ENCODE assay signal across 26 cellular contexts in the genomic region with DNA sequence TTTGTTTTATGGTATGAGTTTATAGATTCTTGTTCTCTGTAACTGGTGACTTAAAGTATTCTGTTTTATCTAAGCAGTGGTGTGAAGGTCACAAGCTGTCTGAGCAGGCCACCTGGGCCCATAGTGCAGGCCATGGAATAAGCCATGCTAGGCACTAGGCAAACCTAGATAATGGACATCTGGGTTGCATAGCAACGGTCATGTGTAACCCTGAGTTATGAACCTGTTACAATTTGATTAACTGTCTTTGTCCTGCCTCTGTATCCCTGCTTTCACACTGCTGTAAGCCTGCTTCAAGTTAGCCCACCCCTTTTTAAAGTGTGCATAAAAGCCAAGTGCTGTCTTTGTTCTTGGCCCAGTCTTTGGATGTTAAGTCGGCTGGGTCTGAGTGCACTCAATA. TPM values are rescaled to one million over a fixed set of nuclear protein-coding genes. Genes with fewer than 3 reads are reported as not detected.
DNase-seq lines count a peak whose midpoint lies in the region; ATAC-seq and TF ChIP-seq lines count a peak whose summit lies in the region.
"Had no signal": no experiment of that assay in that cellular context is flagged by ENCODE, and none has a peak within 500 bp of the region (broad histone marks: within the 10 kb centered on the region; RNA-seq: fewer than 3 reads in every experiment).

No MANE protein-coding gene starts in this region.

- H3K9me3 ChIP-seq in esophagus muscularis mucosa: no peaks in the 10 kb centered on the region
- H3K9me3 ChIP-seq: suprapubic skin had no signal

- no peak overlapping the region for H3K4me3 ChIP-seq in esophagus muscularis mucosa
- H3K4me3 ChIP-seq: coronary artery, suprapubic skin had no signal

- TF ChIP-seq CTCF in esophagus muscularis mucosa (IDR thresholded peaks at IDR 0.05): no peak

- H3K27ac ChIP-seq in esophagus muscularis mucosa (replicated peaks in 1 of 4): peak overlapping the region in 3 of 4 donors; percentile 71 to 79 (median 77)

- H3K4me1 ChIP-seq in esophagus muscularis mucosa: peaks cover 21 to 57% (median 52%) of the 10 kb centered on the region in 4 donors

- no peak for ATAC-seq in HG02870 (IDR thresholded peaks at IDR 0.05; ENCODE audit: unreplicated experiment)
- ATAC-seq: activated CD8-positive, alpha-beta memory T cell treated with anti-CD3 and anti-CD28 coated beads, Interleukin-2, amount 10 ng/mL, durations not matched to agents 7 days and 5 days; activated T-cell treated with anti-CD3 and anti-CD28 coated beads, Interleukin-2, amount 50 U/mL, for 72 hours; stimulated activated memory B cell treated with anti-CD40 and anti-IgM and Interleukin-4, amounts not matched to agents 10 μg/mL and 1 μg/mL and 100 μg/mL, for 72 hours had no signal

- intact Hi-C loops in esophagus muscularis mucosa (cut with DNase I): no loop called here

- 42% methylated on average over 2 of the region's 2 CpGs for WGBS in esophagus muscularis mucosa

- H3K27me3 ChIP-seq in esophagus muscularis mucosa: no peaks in the 10 kb centered on the region
- H3K27me3 ChIP-seq: suprapubic skin had no signal

- no peak for TF ChIP-seq POLR2A in esophagus muscularis mucosa (IDR thresholded peaks at IDR 0.05; ENCODE audit: low read depth)

- DNase-seq in DMS79 (lab: John Stamatoyannopoulos, UW) (peak; percentile 0), NCI-H1417 treated with DMSO at 0.1 percent for 48 hours (lab: John Stamatoyannopoulos, UW) (peak; percentile 35), esophagus muscularis mucosa (ENCODE audit: extremely low spot score) (peak; percentile 89), retina (peak; percentile 24), NCI-H226 (no peak), DMS53 treated with DMSO at 0.1 percent for 48 hours (lab: John Stamatoyannopoulos, UW; ENCODE audit: unreplicated experiment) (no peak)
- DNase-seq: activated CD4-positive, alpha-beta T cell treated with anti-CD3 and anti-CD28 coated beads, Interleukin-2, amount 10 ng/mL, durations not matched to agents 7 days and 5 days; activated CD8-positive, alpha-beta memory T cell treated with anti-CD3 and anti-CD28 coated beads, Interleukin-2, amount 10 ng/mL, durations not matched to agents 7 days and 5 days; activated naive CD4-positive, alpha-beta T cell treated with anti-CD3 and anti-CD28 coated beads, Interleukin-2, amount 10 ng/mL, durations not matched to agents 7 days and 5 days; activated T-cell treated with anti-CD3 and anti-CD28 coated beads, Interleukin-2, amount 50 U/mL, for 72 hours; amniotic stem cell; HCEC 1CT; mesenchymal stem cell; naive B cell; NCI-H1092; NCI-H2029; NCI-H446 treated with DMSO at 0.1 percent for 48 hours; occipital lobe; RPMI8226; stimulated activated CD4-positive, alpha-beta T cell treated with anti-CD3 and anti-CD28 coated beads, Interleukin-4, amount 100 ng/mL, for 1 hour had no signal

- TF ChIP-seq EP300 in esophagus muscularis mucosa (IDR thresholded peaks at IDR 0.05): no peak

- no peaks in the 10 kb centered on the region for H3K36me3 ChIP-seq in esophagus muscularis mucosa
- H3K36me3 ChIP-seq: suprapubic skin had no signal

RNA-seq across cellular contexts. Expression of a gene that starts 21.8 kb away (rescaled TPM):
- total RNA-seq in esophagus muscularis mucosa: 100 to 1,000 TPM; 121 to 140 (median 130) TPM

RNA-seq across cellular contexts. Expression of a gene that starts 46.2 kb away (rescaled TPM):
- 1 to 10 TPM; 2.0 to 5.9 (median 2.9) TPM for total RNA-seq in esophagus muscularis mucosa

RNA-seq across cellular contexts. Expression of a gene that starts 53.3 kb away (rescaled TPM):
- total RNA-seq in esophagus muscularis mucosa: 1 to 10 TPM; 1.2 to 2.6 (median 1.9) TPM
- total RNA-seq: activated CD4-positive, alpha-beta T cell treated with anti-CD3 and anti-CD28 coated beads, Interleukin-2, amount 10 ng/mL, durations not matched to agents 7 days and 5 days; activated CD8-positive, alpha-beta memory T cell treated with anti-CD3 and anti-CD28 coated beads, Interleukin-2, amount 10 ng/mL, durations not matched to agents 7 days and 5 days; kidney epithelial cell; T-helper 2 cell treated with Interferon-gamma antibody and Interleukin-4, amounts not matched to agents 100 ng/mL and 5 ng/mL, for 36 hours had no signal

Comparison
In these comparisons a context has a peak if more than half of its experiments do, and no peak if none do; other contexts are left out.
1. DNase-seq: peak in DMS79 (single experiment), NCI-H1417 treated with DMSO at 0.1 percent for 48 hours (single experiment), esophagus muscularis mucosa (single experiment) and retina (single experiment); none in NCI-H226 (single experiment) and DMS53 treated with DMSO at 0.1 percent for 48 hours (single experiment).